Comparison of ENCODE assay signal across 9 cellular contexts in the genomic region with DNA sequence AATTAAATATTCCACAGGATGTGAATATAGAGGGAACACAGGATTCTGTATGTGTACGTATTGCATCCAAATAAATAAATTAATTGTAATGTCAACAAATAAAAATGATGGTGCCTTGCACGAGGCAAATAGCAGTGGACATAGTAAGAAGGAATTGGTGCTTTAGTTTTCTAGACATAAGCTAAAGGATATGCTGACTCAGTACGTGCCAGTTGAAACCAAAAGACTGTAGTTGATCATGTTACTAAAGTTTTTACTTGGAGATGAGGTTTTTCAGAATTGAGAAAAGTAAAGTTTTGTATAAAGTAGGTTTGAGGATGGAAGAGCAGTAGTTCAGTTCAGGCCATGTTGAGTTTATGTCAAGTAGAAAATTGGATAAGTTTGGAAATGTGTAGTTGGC.
"Had no signal": no experiment of that assay in that cellular context is flagged by ENCODE, and none has a peak within 500 bp of the region (broad histone marks: within the 10 kb centered on the region; RNA-seq: fewer than 3 reads in every experiment).

No MANE protein-coding gene starts in this region.

- DNase-seq: GM23248, GOT3, H7, HFFc6, Kasumi-1, KG1 had no signal

- H2AFZ ChIP-seq: GM23248 had no signal

- H3K9me3 ChIP-seq: HAP-1 had no signal

- H3K9ac ChIP-seq: GM23248 had no signal

- H3K4me1 ChIP-seq: HAP-1 had no signal

- H3K27ac ChIP-seq: GM23248, HL-60 had no signal

- ATAC-seq: HCT116 had no signal

- H3K36me3 ChIP-seq: HAP-1 had no signal

- H3K4me3 ChIP-seq: GM23248, HAP-1 had no signal
